In the genomic region with DNA sequence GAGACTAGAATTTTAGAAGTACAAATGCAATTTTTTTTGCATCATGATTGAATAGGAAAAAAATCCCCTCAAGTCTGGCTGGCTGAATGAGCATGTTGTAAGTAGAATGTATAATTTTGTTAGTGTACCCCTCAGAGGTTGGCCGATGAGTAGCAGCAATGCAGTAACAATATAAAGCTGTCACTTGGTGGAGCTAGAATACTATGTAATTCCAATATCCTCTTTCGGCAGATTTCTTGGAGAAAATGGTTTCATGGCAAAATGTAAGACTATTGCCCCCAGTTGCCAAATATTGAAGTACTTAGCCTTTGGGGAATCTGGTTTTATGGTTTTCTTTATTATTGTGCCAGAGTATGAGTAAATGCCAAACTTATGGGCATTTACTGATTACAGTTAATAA, we compare ENCODE assay signal across 1 cellular context.
TF ChIP-seq lines count a peak whose summit lies in the region.

No MANE protein-coding gene starts in this region.

TF ChIP-seq in K562, 482 proteins besides CTCF, POLR2A, EP300 and RAD21 (continued from another document and continues in another):
- no peak for TF ChIP-seq CHAMP1 (IDR thresholded peaks at IDR 0.05)
- no peak for TF ChIP-seq PHTF2 (CRISPR knock-in tag; IDR thresholded peaks at IDR 0.05)
- no peak for TF ChIP-seq BRF2 (IDR thresholded peaks at IDR 0.05; ENCODE audit: borderline replicate concordance, insufficient read depth, insufficient read length)
- no peak for TF ChIP-seq ZNF507 (tag; conservative IDR thresholded peaks at IDR 0.05)
- TF ChIP-seq, protein P1, sequence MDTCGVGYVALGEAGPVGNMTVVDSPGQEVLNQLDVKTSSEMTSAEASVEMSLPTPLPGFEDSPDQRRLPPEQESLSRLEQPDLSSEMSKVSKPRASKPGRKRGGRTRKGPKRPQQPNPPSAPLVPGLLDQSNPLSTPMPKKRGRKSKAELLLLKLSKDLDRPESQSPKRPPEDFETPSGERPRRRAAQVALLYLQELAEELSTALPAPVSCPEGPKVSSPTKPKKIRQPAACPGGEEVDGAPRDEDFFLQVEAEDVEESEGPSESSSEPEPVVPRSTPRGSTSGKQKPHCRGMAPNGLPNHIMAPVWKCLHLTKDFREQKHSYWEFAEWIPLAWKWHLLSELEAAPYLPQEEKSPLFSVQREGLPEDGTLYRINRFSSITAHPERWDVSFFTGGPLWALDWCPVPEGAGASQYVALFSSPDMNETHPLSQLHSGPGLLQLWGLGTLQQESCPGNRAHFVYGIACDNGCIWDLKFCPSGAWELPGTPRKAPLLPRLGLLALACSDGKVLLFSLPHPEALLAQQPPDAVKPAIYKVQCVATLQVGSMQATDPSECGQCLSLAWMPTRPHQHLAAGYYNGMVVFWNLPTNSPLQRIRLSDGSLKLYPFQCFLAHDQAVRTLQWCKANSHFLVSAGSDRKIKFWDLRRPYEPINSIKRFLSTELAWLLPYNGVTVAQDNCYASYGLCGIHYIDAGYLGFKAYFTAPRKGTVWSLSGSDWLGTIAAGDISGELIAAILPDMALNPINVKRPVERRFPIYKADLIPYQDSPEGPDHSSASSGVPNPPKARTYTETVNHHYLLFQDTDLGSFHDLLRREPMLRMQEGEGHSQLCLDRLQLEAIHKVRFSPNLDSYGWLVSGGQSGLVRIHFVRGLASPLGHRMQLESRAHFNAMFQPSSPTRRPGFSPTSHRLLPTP (IDR thresholded peaks at IDR 0.05; ENCODE audit: borderline replicate concordance, extremely low read depth, insufficient read length): no peak
- TF ChIP-seq ILF3 (IDR thresholded peaks at IDR 0.05; ENCODE audit: borderline replicate concordance): no peak
- TF ChIP-seq, protein P2, sequence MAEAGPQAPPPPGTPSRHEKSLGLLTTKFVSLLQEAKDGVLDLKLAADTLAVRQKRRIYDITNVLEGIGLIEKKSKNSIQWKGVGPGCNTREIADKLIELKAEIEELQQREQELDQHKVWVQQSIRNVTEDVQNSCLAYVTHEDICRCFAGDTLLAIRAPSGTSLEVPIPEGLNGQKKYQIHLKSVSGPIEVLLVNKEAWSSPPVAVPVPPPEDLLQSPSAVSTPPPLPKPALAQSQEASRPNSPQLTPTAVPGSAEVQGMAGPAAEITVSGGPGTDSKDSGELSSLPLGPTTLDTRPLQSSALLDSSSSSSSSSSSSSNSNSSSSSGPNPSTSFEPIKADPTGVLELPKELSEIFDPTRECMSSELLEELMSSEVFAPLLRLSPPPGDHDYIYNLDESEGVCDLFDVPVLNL (CRISPR knock-in tag; IDR thresholded peaks at IDR 0.05; ENCODE audit: low read depth): no peak
- TF ChIP-seq ZNF140 (CRISPR knock-in tag; IDR thresholded peaks at IDR 0.05): no peak
- TF ChIP-seq, protein P3, sequence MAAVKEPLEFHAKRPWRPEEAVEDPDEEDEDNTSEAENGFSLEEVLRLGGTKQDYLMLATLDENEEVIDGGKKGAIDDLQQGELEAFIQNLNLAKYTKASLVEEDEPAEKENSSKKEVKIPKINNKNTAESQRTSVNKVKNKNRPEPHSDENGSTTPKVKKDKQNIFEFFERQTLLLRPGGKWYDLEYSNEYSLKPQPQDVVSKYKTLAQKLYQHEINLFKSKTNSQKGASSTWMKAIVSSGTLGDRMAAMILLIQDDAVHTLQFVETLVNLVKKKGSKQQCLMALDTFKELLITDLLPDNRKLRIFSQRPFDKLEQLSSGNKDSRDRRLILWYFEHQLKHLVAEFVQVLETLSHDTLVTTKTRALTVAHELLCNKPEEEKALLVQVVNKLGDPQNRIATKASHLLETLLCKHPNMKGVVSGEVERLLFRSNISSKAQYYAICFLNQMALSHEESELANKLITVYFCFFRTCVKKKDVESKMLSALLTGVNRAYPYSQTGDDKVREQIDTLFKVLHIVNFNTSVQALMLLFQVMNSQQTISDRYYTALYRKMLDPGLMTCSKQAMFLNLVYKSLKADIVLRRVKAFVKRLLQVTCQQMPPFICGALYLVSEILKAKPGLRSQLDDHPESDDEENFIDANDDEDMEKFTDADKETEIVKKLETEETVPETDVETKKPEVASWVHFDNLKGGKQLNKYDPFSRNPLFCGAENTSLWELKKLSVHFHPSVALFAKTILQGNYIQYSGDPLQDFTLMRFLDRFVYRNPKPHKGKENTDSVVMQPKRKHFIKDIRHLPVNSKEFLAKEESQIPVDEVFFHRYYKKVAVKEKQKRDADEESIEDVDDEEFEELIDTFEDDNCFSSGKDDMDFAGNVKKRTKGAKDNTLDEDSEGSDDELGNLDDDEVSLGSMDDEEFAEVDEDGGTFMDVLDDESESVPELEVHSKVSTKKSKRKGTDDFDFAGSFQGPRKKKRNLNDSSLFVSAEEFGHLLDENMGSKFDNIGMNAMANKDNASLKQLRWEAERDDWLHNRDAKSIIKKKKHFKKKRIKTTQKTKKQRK (IDR thresholded peaks at IDR 0.05; ENCODE audit: borderline replicate concordance, low read depth, low read length): no peak
- no peak for TF ChIP-seq TAF1 (IDR thresholded peaks at IDR 0.05; ENCODE audit: control insufficient read depth, extremely low read depth, insufficient read depth, low read length, severe bottlenecking)
- no peak for TF ChIP-seq ZNF561 (CRISPR knock-in tag; conservative IDR thresholded peaks at IDR 0.05)
- no peak for TF ChIP-seq POLR3A (IDR thresholded peaks at IDR 0.05; ENCODE audit: borderline replicate concordance, extremely low read depth, insufficient read depth, insufficient read length)
- peak; percentile 84 for TF ChIP-seq DEAF1 (CRISPR knock-in tag; IDR thresholded peaks at IDR 0.05)
- no peak for TF ChIP-seq ZNF263 (CRISPR knock-in tag; IDR thresholded peaks at IDR 0.05; ENCODE audit: borderline replicate concordance)
- 0 out of 2 replicates have a peak, but pooled peaks have one; percentile 7 for TF ChIP-seq NFE2 (IDR thresholded peaks at IDR 0.05; ENCODE audit: low read depth)
- TF ChIP-seq ZNF668 (CRISPR knock-in tag; IDR thresholded peaks at IDR 0.05): no peak
- TF ChIP-seq, protein P4, sequence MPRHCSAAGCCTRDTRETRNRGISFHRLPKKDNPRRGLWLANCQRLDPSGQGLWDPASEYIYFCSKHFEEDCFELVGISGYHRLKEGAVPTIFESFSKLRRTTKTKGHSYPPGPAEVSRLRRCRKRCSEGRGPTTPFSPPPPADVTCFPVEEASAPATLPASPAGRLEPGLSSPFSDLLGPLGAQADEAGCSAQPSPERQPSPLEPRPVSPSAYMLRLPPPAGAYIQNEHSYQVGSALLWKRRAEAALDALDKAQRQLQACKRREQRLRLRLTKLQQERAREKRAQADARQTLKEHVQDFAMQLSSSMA (CRISPR knock-in tag; IDR thresholded peaks at IDR 0.05): no peak
- no peak for TF ChIP-seq SLC30A9 (CRISPR knock-in tag; IDR thresholded peaks at IDR 0.05)
- no peak for TF ChIP-seq TBP (optimal IDR thresholded peaks at IDR 0.05; ENCODE audit: low read depth, low read length)
- TF ChIP-seq, protein P5, sequence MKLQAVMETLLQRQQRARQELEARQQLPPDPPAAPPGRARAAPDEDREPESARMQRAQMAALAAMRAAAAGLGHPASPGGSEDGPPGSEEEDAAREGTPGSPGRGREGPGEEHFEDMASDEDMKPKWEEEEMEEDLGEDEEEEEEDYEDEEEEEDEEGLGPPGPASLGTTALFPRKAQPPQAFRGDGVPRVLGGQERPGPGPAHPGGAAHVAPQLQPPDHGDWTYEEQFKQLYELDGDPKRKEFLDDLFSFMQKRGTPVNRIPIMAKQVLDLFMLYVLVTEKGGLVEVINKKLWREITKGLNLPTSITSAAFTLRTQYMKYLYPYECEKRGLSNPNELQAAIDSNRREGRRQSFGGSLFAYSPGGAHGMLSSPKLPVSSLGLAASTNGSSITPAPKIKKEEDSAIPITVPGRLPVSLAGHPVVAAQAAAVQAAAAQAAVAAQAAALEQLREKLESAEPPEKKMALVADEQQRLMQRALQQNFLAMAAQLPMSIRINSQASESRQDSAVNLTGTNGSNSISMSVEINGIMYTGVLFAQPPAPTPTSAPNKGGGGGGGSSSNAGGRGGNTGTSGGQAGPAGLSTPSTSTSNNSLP (IDR thresholded peaks at IDR 0.05; ENCODE audit: borderline replicate concordance, low read depth, low read length): 0 out of 2 replicates have a peak, but pooled peaks have one; percentile 30
- no peak for TF ChIP-seq L3MBTL2 (IDR thresholded peaks at IDR 0.05)
- no peak for TF ChIP-seq ZKSCAN8 (CRISPR knock-in tag; IDR thresholded peaks at IDR 0.05)
- TF ChIP-seq BDP1 (IDR thresholded peaks at IDR 0.05; ENCODE audit: insufficient read depth, insufficient read length): no peak
- TF ChIP-seq TSC22D4 (tag; IDR thresholded peaks at IDR 0.05): no peak
- TF ChIP-seq E2F5 (CRISPR knock-in tag; IDR thresholded peaks at IDR 0.05): no peak
- 0 out of 2 replicates have a peak, but pooled peaks have one; percentile 30 for TF ChIP-seq FOXJ2 (tag; IDR thresholded peaks at IDR 0.05)
- TF ChIP-seq NR2C1 (IDR thresholded peaks at IDR 0.05): 0 out of 2 replicates have a peak, but pooled peaks have one; percentile 18
- TF ChIP-seq NR2C1 (tag; IDR thresholded peaks at IDR 0.05): no peak
- no peak for TF ChIP-seq NCOA1 (IDR thresholded peaks at IDR 0.05; ENCODE audit: low read depth)
- TF ChIP-seq, protein P6, sequence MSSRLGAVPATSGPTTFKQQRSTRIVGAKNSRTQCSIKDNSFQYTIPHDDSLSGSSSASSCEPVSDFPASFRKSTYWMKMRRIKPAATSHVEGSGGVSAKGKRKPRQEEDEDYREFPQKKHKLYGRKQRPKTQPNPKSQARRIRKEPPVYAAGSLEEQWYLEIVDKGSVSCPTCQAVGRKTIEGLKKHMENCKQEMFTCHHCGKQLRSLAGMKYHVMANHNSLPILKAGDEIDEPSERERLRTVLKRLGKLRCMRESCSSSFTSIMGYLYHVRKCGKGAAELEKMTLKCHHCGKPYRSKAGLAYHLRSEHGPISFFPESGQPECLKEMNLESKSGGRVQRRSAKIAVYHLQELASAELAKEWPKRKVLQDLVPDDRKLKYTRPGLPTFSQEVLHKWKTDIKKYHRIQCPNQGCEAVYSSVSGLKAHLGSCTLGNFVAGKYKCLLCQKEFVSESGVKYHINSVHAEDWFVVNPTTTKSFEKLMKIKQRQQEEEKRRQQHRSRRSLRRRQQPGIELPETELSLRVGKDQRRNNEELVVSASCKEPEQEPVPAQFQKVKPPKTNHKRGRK (tag; IDR thresholded peaks at IDR 0.05): no peak
- TF ChIP-seq MCM2 (IDR thresholded peaks at IDR 0.05; ENCODE audit: low read depth): 0 out of 2 replicates have a peak, but pooled peaks have one; percentile 12
- no peak for TF ChIP-seq TCF7L2 (IDR thresholded peaks at IDR 0.05; ENCODE audit: low read depth, low read length)
- peak; percentile 30; the same call in 1 of the 2 replicates for TF ChIP-seq TEAD4 (IDR thresholded peaks at IDR 0.05; ENCODE audit: low read length)
- TF ChIP-seq TEAD4 (CRISPR knock-in tag; IDR thresholded peaks at IDR 0.05; ENCODE audit: borderline replicate concordance): no peak
- no peak for TF ChIP-seq CXXC5 (CRISPR knock-in tag; IDR thresholded peaks at IDR 0.05)
- no peak for TF ChIP-seq HMBOX1 (IDR thresholded peaks at IDR 0.05)
- 0 out of 2 replicates have a peak, but pooled peaks have one; percentile 21 for TF ChIP-seq ELF2 (CRISPR knock-in tag; IDR thresholded peaks at IDR 0.05)
- TF ChIP-seq ZNF77 (CRISPR knock-in tag; IDR thresholded peaks at IDR 0.05): no peak
- TF ChIP-seq PHF8 (IDR thresholded peaks at IDR 0.05; ENCODE audit: borderline replicate concordance, low read length): no peak
- no peak for TF ChIP-seq HEY1 (CRISPR knock-in tag; IDR thresholded peaks at IDR 0.05; ENCODE audit: borderline replicate concordance)
- no peak for TF ChIP-seq MECOM (CRISPR knock-in tag; IDR thresholded peaks at IDR 0.05)
- TF ChIP-seq ZBTB17 (CRISPR knock-in tag; IDR thresholded peaks at IDR 0.05): no peak
